In genomic region chr3:152019516-152019915, GRCh38 we compare ENCODE assay signal across 28 cellular contexts.
DNase-seq lines count a peak whose midpoint lies in the region; ATAC-seq, FAIRE-seq and TF ChIP-seq lines count a peak whose summit lies in the region.
"Had no signal": no experiment of that assay in that cellular context is flagged by ENCODE, and none has a peak within 500 bp of the region (broad histone marks: within the 10 kb centered on the region; RNA-seq: fewer than 3 reads in every experiment).

No MANE protein-coding gene starts in this region.

- no peak for TF ChIP-seq EP300 in A549 (IDR thresholded peaks at IDR 0.05)
- no peak for TF ChIP-seq EP300 in sigmoid colon (IDR thresholded peaks at IDR 0.05)

- H3K9me3 ChIP-seq in A549 (no peaks in the 10 kb centered on the region), HCT116 (ENCODE audit: control insufficient read depth in 1 of 2, insufficient read depth in 1 of 2, low read depth in 1 of 2, low read length in 2 of 2) (no peaks in the 10 kb centered on the region), sigmoid colon (no peaks in the 10 kb centered on the region)
- H3K9me3 ChIP-seq: BE2C, esophagus muscularis mucosa had no signal

- intact Hi-C loops in HCT116 (cut with micrococcal nuclease): no loop called here
- intact Hi-C loops in sigmoid colon (cut with DNase I): no loop called here

- POLR2A ChIA-PET in A549 (lab: Yijun Ruan, JAX): interaction anchor here (0.6 kb wide), 1 partner anchor 258 kb away, joined by 5 read pairs; no protein-coding TSS in a partner anchor
- POLR2A ChIA-PET in HCT116 (lab: Charles Lee): no interaction called here

- no peak for TF ChIP-seq RAD21 in A549 (conservative IDR thresholded peaks at IDR 0.05 in 1 of 2, IDR thresholded peaks at IDR 0.05 in 1 of 2)
- TF ChIP-seq RAD21 in HCT116 (IDR thresholded peaks at IDR 0.05; ENCODE audit: low read depth): no peak

- no peaks in the 10 kb centered on the region for H3K36me3 ChIP-seq in HCT116 (ENCODE audit: control insufficient read depth in 1 of 2, insufficient read depth in 2 of 2, low read length in 2 of 2)
- no peaks in the 10 kb centered on the region for H3K36me3 ChIP-seq in sigmoid colon
- H3K36me3 ChIP-seq: BE2C, esophagus muscularis mucosa had no signal

- peak overlapping the region; percentile 29; the same call in 2 of the 3 replicates for H3K4me2 ChIP-seq in A549
- H3K4me2 ChIP-seq in HCT116 (ENCODE audit: low read length): peak overlapping the region; percentile 89

- BruUV-seq in HCT116 (replicated peaks; lab: Mats Ljungman, UMichigan): no TSS peak

- 25% methylated on average over 2 of the region's 2 CpGs for WGBS in A549 (ENCODE audit: missing lambda C conversion rate)
- WGBS in sigmoid colon, 2 donors: 76% methylated on average over 2 of the region's 2 CpGs

- no peak overlapping the region for H2AFZ ChIP-seq in HCT116 (ENCODE audit: low read depth, low read length, poor library complexity, severe bottlenecking)

- peaks cover 68% of the 10 kb centered on the region for H3K79me2 ChIP-seq in HCT116 (ENCODE audit: insufficient read depth, low read length)

- FAIRE-seq in A549 (lab: Jason Lieb, UNC): no peak
- FAIRE-seq: colon, frontal cortex, GM12892 had no signal

- no peak for DNase-seq in A549 (ENCODE audit: low read depth in 1 of 2, low spot score in 1 of 2)
- DNase-seq in HCT116 (ENCODE audit: low read depth, low spot score): no peak
- DNase-seq in SK-N-DZ (ENCODE audit: low spot score): peak; percentile 24
- DNase-seq in lung microvascular endothelial cell (ENCODE audit: low read depth in 2 of 2): peak; percentile 51 to 71
- DNase-seq in sigmoid colon: no peak
- no peak for DNase-seq in stimulated activated CD4-positive, alpha-beta T cell treated with anti-CD3 and anti-CD28 coated beads, Interleukin-1b, Interleukin-23, amount 100 ng/mL, for 48 hours
- no peak for DNase-seq in NCI-H2029 (lab: John Stamatoyannopoulos, UW)
- DNase-seq: activated CD8-positive, alpha-beta memory T cell treated with anti-CD3 and anti-CD28 coated beads for 24 hours; activated gamma-delta T cell treated with Interleukin-2 at 50 U/mL for 16 hours; activated naive CD8-positive, alpha-beta T cell treated with anti-CD3 and anti-CD28 coated beads, Interleukin-2, amount 50 U/mL, for 24 hours; activated T-cell treated with anti-CD3 and anti-CD28 coated beads, Interleukin-2, amount 50 U/mL, for 1 hour; BE2C; DND-41; effector memory CD8-positive, alpha-beta T cell; HCEC 1CT; hippocampal formation; left ventricle myocardium superior; MM.1S; NCI-H1417 treated with DMSO at 0.1 percent for 48 hours; nephron progenitor cell; RPMI8226; T-helper 17 cell had no signal

- CTCF ChIA-PET in A549 (lab: Yijun Ruan, JAX) (interaction anchor here (1.3 to 1.5 kb wide), 2 partner anchors 10 to 425 kb away, joined by 3 to 4 read pairs; no protein-coding TSS in a partner anchor), HCT116 (lab: Charles Lee) (no interaction called here)

- TF ChIP-seq CTCF in A549 (IDR thresholded peaks at IDR 0.05): no peak
- no peak for TF ChIP-seq CTCF in HCT116 (IDR thresholded peaks at IDR 0.05 in 2 of 3, conservative IDR thresholded peaks at IDR 0.05 in 1 of 3; ENCODE audit: borderline replicate concordance in 1 of 3, insufficient read depth in 1 of 3, low read depth in 2 of 3, low read length in 2 of 3)
- TF ChIP-seq CTCF in sigmoid colon (IDR thresholded peaks at IDR 0.05): no peak

- ATAC-seq in A549 (no peak; a peak in 1 of 6 replicates), HCT116 (no peak), GM21529 (IDR thresholded peaks at IDR 0.05; ENCODE audit: unreplicated experiment) (no peak)
- ATAC-seq: activated naive CD8-positive, alpha-beta T cell treated with anti-CD3 and anti-CD28 coated beads, Interleukin-2, amount 50 U/mL, for 24 hours; effector memory CD8-positive, alpha-beta T cell; left ventricle myocardium superior; sciatic nerve; T-helper 17 cell had no signal

- H3K9ac ChIP-seq in HCT116 (ENCODE audit: low read length): peak overlapping the region; percentile 79

- H3K27ac ChIP-seq in A549 (peak overlapping the region in 1 of 2 experiments; percentile 18; a peak in 1 of 6 replicates), HCT116 (ENCODE audit: low read depth, low read length) (peak overlapping the region; percentile 97), sigmoid colon (no peak overlapping the region)
- H3K27ac ChIP-seq: esophagus muscularis mucosa had no signal

- H4K20me1 ChIP-seq in HCT116 (ENCODE audit: insufficient read depth): no peaks in the 10 kb centered on the region

- H3K27me3 ChIP-seq in HCT116 (ENCODE audit: insufficient read depth, low read length): no peaks in the 10 kb centered on the region
- no peaks in the 10 kb centered on the region for H3K27me3 ChIP-seq in sigmoid colon
- H3K27me3 ChIP-seq: BE2C, esophagus muscularis mucosa had no signal

- H3K4me3 ChIP-seq in A549 (no peak overlapping the region), HCT116 (replicated peaks in 1 of 2; ENCODE audit: low read depth in 1 of 2, low read length in 2 of 2) (peak overlapping the region; percentile 51 to 59), sigmoid colon (no peak overlapping the region)
- H3K4me3 ChIP-seq: esophagus muscularis mucosa had no signal

- peaks cover 23% of the 10 kb centered on the region for H3K4me1 ChIP-seq in A549
- peaks cover 46 to 80% of the 10 kb centered on the region in 2 experiments for H3K4me1 ChIP-seq in HCT116 (ENCODE audit: control insufficient read depth in 1 of 2, insufficient read depth in 2 of 2, low read length in 2 of 2)
- peaks cover 0 to 11% (median 6%) of the 10 kb centered on the region in 4 donors for H3K4me1 ChIP-seq in sigmoid colon
- H3K4me1 ChIP-seq: BE2C had no signal

- RAD21 ChIA-PET in HCT116 (lab: Charles Lee; ENCODE audit: low non-redundant PET in 1 of 2, low total read pairs in 2 of 2, uncharacterized antibody in 2 of 2, unreplicated experiment in 2 of 2): no interaction called here

- TF ChIP-seq POLR2A in A549 (IDR thresholded peaks at IDR 0.05; ENCODE audit: low read length) (no peak), HCT116 (IDR thresholded peaks at IDR 0.05; ENCODE audit: borderline replicate concordance, extremely low read depth, insufficient read depth, insufficient read length) (peak; percentile 24), sigmoid colon (IDR thresholded peaks at IDR 0.05) (no peak)

- H3K9me2 ChIP-seq in HCT116 (ENCODE audit: insufficient read depth): no peaks in the 10 kb centered on the region

TF ChIP-seq in A549, 52 proteins besides CTCF, POLR2A, EP300 and RAD21:
- TF ChIP-seq GATA3 (IDR thresholded peaks at IDR 0.05; ENCODE audit: borderline replicate concordance) (peak; percentile 31; the same call in 1 of the 2 replicates), CHD2 (IDR thresholded peaks at IDR 0.05; ENCODE audit: low read length, partially characterized antibody) (no peak), MAZ (IDR thresholded peaks at IDR 0.05; ENCODE audit: borderline replicate concordance, low read depth, low read length) (no peak), ELK1 (IDR thresholded peaks at IDR 0.05; ENCODE audit: low read depth, low read length) (no peak), HES2 (IDR thresholded peaks at IDR 0.05) (no peak), MAFK (IDR thresholded peaks at IDR 0.05; ENCODE audit: partially characterized antibody) (peak; percentile 7)

TF ChIP-seq in HCT116, 20 proteins besides CTCF, POLR2A, EP300 and RAD21:
- TF ChIP-seq ZFX (IDR thresholded peaks at IDR 0.05) (no peak), EZH2phosphoT487 (IDR thresholded peaks at IDR 0.05; ENCODE audit: borderline replicate concordance) (no peak), YY1 (IDR thresholded peaks at IDR 0.05; ENCODE audit: extremely low read depth, insufficient replicate concordance, low read depth, low read length) (no peak), ELF1 (IDR thresholded peaks at IDR 0.05; ENCODE audit: borderline replicate concordance, low read depth) (no peak), REST (IDR thresholded peaks at IDR 0.05; ENCODE audit: low read depth) (no peak), SP1 (IDR thresholded peaks at IDR 0.05; ENCODE audit: low read depth) (no peak), CBX3 (IDR thresholded peaks at IDR 0.05; ENCODE audit: low read depth) (no peak), POLR2AphosphoS5 (IDR thresholded peaks at IDR 0.05; ENCODE audit: low read depth, low read length) (no peak), CEBPB (IDR thresholded peaks at IDR 0.05; ENCODE audit: low read depth) (no peak), JUND (IDR thresholded peaks at IDR 0.05) (no peak), SIN3A (IDR thresholded peaks at IDR 0.05; ENCODE audit: low read depth) (no peak; the same call in 1 of the 2 replicates)
- TF ChIP-seq, protein P1, sequence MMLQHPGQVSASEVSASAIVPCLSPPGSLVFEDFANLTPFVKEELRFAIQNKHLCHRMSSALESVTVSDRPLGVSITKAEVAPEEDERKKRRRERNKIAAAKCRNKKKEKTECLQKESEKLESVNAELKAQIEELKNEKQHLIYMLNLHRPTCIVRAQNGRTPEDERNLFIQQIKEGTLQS (IDR thresholded peaks at IDR 0.05): no peak

Comparison
In these comparisons a context has a peak if more than half of its experiments do, and no peak if none do; other contexts are left out.
1. DNase-seq: peak in SK-N-DZ (single experiment) and lung microvascular endothelial cell (2 of 2); none in A549 (0 of 2), HCT116 (single experiment), sigmoid colon (single experiment), stimulated activated CD4-positive, alpha-beta T cell treated with anti-CD3 and anti-CD28 coated beads, Interleukin-1b, Interleukin-23, amount 100 ng/mL, for 48 hours (single experiment) and NCI-H2029 (single experiment).
2. H3K4me3 ChIP-seq: peak in HCT116 (2 of 2); none in A549 (single experiment) and sigmoid colon (0 of 4).
3. Of the 6 proteins assayed by ChIP-seq in both A549 and HCT116: peak only in A549: none; only in HCT116: POLR2A; in both: none; in neither: 5.